10 cellular contexts compared by ENCODE assay signal in the genomic region with DNA sequence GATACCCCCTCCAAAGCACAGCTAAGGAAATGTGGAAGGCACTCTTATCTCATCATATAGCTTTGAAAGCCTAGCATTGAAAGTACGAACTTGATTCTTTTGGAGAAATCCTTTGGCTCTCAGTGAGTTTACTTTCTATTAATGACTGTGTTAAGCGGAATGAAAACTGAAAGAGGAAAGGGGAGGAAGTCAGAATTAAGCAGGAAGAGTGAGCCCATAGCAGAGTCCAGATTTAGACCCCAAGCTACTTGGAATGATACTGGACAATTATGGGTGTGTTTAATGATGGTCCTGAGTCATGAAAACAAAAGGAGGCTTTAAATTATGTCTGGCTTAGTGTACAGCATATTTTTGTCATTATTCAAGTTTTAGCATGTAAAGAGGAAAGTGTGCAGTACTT. TPM values are rescaled to one million over a fixed set of nuclear protein-coding genes. Genes with fewer than 3 reads are reported as not detected.
DNase-seq lines count a peak whose midpoint lies in the region; ATAC-seq and TF ChIP-seq lines count a peak whose summit lies in the region.
"Had no signal": no experiment of that assay in that cellular context is flagged by ENCODE, and none has a peak within 500 bp of the region (broad histone marks: within the 10 kb centered on the region; RNA-seq: fewer than 3 reads in every experiment).

No MANE protein-coding gene starts in this region.

- intact Hi-C loops in Caco-2 (cut with micrococcal nuclease; ENCODE audit: unreplicated experiment), result no loop called here

- no peaks in the 10 kb centered on the region for H3K9me2 ChIP-seq in hepatocyte (replicated peaks; ENCODE audit: insufficient read depth)

- TF ChIP-seq CTCF in Caco-2 (IDR thresholded peaks at IDR 0.05; ENCODE audit: insufficient read depth in 1 of 2, low read depth in 1 of 2, low read length in 1 of 2, severe bottlenecking in 1 of 2, unreplicated experiment in 1 of 2) (no peak), hepatocyte (IDR thresholded peaks at IDR 0.05; ENCODE audit: poor library complexity) (no peak), glutamatergic neuron (IDR thresholded peaks at IDR 0.05; ENCODE audit: partially characterized antibody, unreplicated experiment) (no peak)

- H3K4me3 Mint-ChIP-seq in Caco-2 (ENCODE audit: unreplicated experiment) (no peak overlapping the region), T-cell (peak overlapping the region in 1 of 3 donors; percentile 28), glutamatergic neuron (ENCODE audit: unreplicated experiment) (no peak overlapping the region)

- H3K4me1 Mint-ChIP-seq in Caco-2 (ENCODE audit: low read depth, unreplicated experiment) (peaks cover 20% of the 10 kb centered on the region), T-cell (peaks cover 69 to 76% (median 74%) of the 10 kb centered on the region in 3 donors), glutamatergic neuron (ENCODE audit: low read depth, unreplicated experiment) (peaks cover 2% of the 10 kb centered on the region)

- no peak overlapping the region for H3K4me2 ChIP-seq in hepatocyte

- peaks cover 5% of the 10 kb centered on the region for H3K36me3 Mint-ChIP-seq in Caco-2 (ENCODE audit: insufficient read depth, unreplicated experiment)
- peaks cover 3% of the 10 kb centered on the region for H3K36me3 Mint-ChIP-seq in T-cell
- H3K36me3 Mint-ChIP-seq in glutamatergic neuron (ENCODE audit: unreplicated experiment), result peaks cover 4% of the 10 kb centered on the region

- peaks cover 98% of the 10 kb centered on the region for H3K79me2 ChIP-seq in hepatocyte

- DNase-seq in A172 (ENCODE audit: low spot score) (peak; percentile 57), Caco-2 (no peak), T-cell (no peak), hepatocyte (ENCODE audit: low spot score) (no peak), NCI-H1694 (lab: John Stamatoyannopoulos, UW) (no peak), GF-D8 (lab: John Stamatoyannopoulos, UW) (no peak), glutamatergic neuron (no peak)
- no peak for DNase-seq in effector memory CD4-positive, alpha-beta T cell
- DNase-seq: activated gamma-delta T cell, DMS79 treated with DMSO at 0.1 percent for 48 hours had no signal

- CTCF ChIA-PET in Caco-2 (lab: Charles Lee), result interaction anchor here (0.6 to 2.4 kb wide), 3 partner anchors 14 to 170 kb away, joined by 4 to 9 read pairs (median 5); partner anchors contain the start of gene CNEP1R1
- CTCF ChIA-PET in T-cell (lab: Charles Lee), result interaction anchor here (0.5 to 2.8 kb wide), 2 partner anchors 16 to 103 kb away, joined by 3 to 27 read pairs; no protein-coding TSS in a partner anchor

- H3K4me3 ChIP-seq in Caco-2 (ENCODE audit: low read depth, low read length) (no peak overlapping the region), hepatocyte (no peak overlapping the region)
- no peak overlapping the region for H3K4me3 ChIP-seq in effector memory CD4-positive, alpha-beta T cell (ENCODE audit: insufficient read depth, low read depth, low read length, poor library complexity, severe bottlenecking)

- no peaks in the 10 kb centered on the region for H3K9me3 ChIP-seq in Caco-2
- no peaks in the 10 kb centered on the region for H3K9me3 ChIP-seq in hepatocyte (ENCODE audit: low read depth)
- H3K9me3 ChIP-seq in effector memory CD4-positive, alpha-beta T cell (ENCODE audit: control insufficient read depth, low read length), result no peaks in the 10 kb centered on the region

- H3K9me3 Mint-ChIP-seq in Caco-2 (ENCODE audit: unreplicated experiment) (no peaks in the 10 kb centered on the region), T-cell (no peaks in the 10 kb centered on the region), glutamatergic neuron (ENCODE audit: unreplicated experiment) (peaks cover 2% of the 10 kb centered on the region)

- H3K27me3 Mint-ChIP-seq in Caco-2 (ENCODE audit: insufficient read depth, unreplicated experiment) (no peaks in the 10 kb centered on the region), T-cell (no peaks in the 10 kb centered on the region), glutamatergic neuron (ENCODE audit: unreplicated experiment) (no peaks in the 10 kb centered on the region)

- H3K36me3 ChIP-seq in Caco-2 (ENCODE audit: control insufficient read depth, insufficient read depth, low read length), result no peaks in the 10 kb centered on the region
- no peaks in the 10 kb centered on the region for H3K36me3 ChIP-seq in hepatocyte (replicated peaks; ENCODE audit: insufficient read depth, low read depth)
- no peaks in the 10 kb centered on the region for H3K36me3 ChIP-seq in effector memory CD4-positive, alpha-beta T cell (ENCODE audit: control insufficient read depth, insufficient read depth, low read length)

- no peak for ATAC-seq in T-cell (replicated peaks in 1 of 4)

- peaks cover 14% of the 10 kb centered on the region for H4K20me1 ChIP-seq in hepatocyte (ENCODE audit: insufficient read depth, poor library complexity, severe bottlenecking)

- no peaks in the 10 kb centered on the region for H3K27me3 ChIP-seq in Caco-2 (replicated peaks; ENCODE audit: control insufficient read depth, insufficient read depth, low read length)
- no peaks in the 10 kb centered on the region for H3K27me3 ChIP-seq in hepatocyte
- no peaks in the 10 kb centered on the region for H3K27me3 ChIP-seq in effector memory CD4-positive, alpha-beta T cell (replicated peaks; ENCODE audit: control insufficient read depth, insufficient read depth, low read length, poor library complexity, severe bottlenecking)

- H2AFZ ChIP-seq in hepatocyte, result no peak overlapping the region

- BruUV-seq in Caco-2 (replicated peaks; lab: Mats Ljungman, UMichigan), result no TSS peak

- WGBS in hepatocyte (ENCODE audit: low lambda C conversion rate, missing lambda C conversion rate), result 66% methylated on average over 2 of the region's 2 CpGs

- peak overlapping the region; percentile 41 for H3K27ac ChIP-seq in hepatocyte
- H3K27ac ChIP-seq in effector memory CD4-positive, alpha-beta T cell (ENCODE audit: insufficient read depth, low read length, poor library complexity, severe bottlenecking), result no peak overlapping the region

- H3K4me1 ChIP-seq in Caco-2, result peaks cover 7% of the 10 kb centered on the region; the same call in 1 of the 2 replicates
- H3K4me1 ChIP-seq in hepatocyte (ENCODE audit: insufficient read depth), result peaks cover 4% of the 10 kb centered on the region
- peaks cover 10% of the 10 kb centered on the region for H3K4me1 ChIP-seq in effector memory CD4-positive, alpha-beta T cell (ENCODE audit: control insufficient read depth, insufficient read depth, low read length, poor library complexity, severe bottlenecking)

- POLR2A ChIA-PET in Caco-2 (lab: Charles Lee) (no interaction called here), T-cell (lab: Charles Lee) (interaction anchor here (0.6 to 0.7 kb wide), 2 partner anchors 91 to 191 kb away, joined by 3 to 4 read pairs; no protein-coding TSS in a partner anchor)

- H3K27ac Mint-ChIP-seq in Caco-2 (ENCODE audit: unreplicated experiment) (peak overlapping the region; percentile 26), T-cell (peak overlapping the region; percentile 56 to 74), glutamatergic neuron (ENCODE audit: unreplicated experiment) (no peak overlapping the region)

RNA-seq across cellular contexts. Expression of gene TENT4B, which starts 42.2 kb away (rescaled TPM):
- total RNA-seq in A172 (2014; rRNA removed; shearing (Covaris generic)), result 7.4 and 11.2 TPM in 2 replicates
- total RNA-seq in Caco-2 (2022) (28.6 and 29.3 TPM in 2 replicates), T-cell (10 to 100 TPM; 20.2 to 31.9 (median 20.9) TPM), hepatocyte (14.8 and 16.3 TPM in 2 replicates), glutamatergic neuron (ENCODE audit: unreplicated experiment) (9.5 TPM)
- polyA plus RNA-seq in hepatocyte, result 6.7 and 7.7 TPM in 2 replicates
